In the genomic region with DNA sequence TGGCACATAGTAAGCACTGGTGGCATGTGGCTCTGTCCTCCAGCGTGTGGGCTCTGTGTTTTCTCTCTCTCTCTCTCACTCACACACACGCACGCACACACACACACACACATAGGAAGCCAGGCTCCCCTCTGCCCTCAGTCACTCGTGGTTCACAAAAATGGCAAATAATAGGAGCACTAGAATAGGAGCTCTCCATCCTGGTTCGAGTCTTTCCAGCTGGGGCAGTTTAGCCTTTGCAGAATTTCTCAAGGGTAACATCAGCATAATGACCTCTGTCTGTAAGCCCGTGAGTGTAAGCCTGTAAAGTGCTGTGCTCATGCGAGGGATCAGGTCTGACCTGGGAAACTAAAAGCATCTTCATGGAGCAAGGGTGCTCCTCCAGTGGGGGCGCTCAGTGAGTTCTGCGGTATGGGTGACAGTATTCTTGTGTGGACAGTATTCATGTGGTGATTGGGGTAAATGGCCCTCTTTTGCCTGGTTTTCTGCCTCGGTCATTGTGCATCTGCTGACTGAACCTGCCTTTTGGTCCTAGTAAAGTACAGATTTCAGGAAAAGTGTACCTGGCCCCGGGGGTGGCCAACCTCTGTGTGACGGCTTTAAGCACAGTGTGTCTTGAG, we compare ENCODE assay signal across 7 cellular contexts. TPM values are rescaled to one million over a fixed set of nuclear protein-coding genes. Genes with fewer than 3 reads are reported as not detected.
DNase-seq lines count a peak whose midpoint lies in the region; ATAC-seq and TF ChIP-seq lines count a peak whose summit lies in the region.

No MANE protein-coding gene starts in this region.

- TF ChIP-seq CTCF in GM12873 (IDR thresholded peaks at IDR 0.05; ENCODE audit: insufficient read depth, low read depth, low read length, missing control alignments) (peak; percentile 21), MCF 10A (IDR thresholded peaks at IDR 0.05; ENCODE audit: unreplicated experiment) (no peak)

- peaks cover 37% of the 10 kb centered on the region for H3K36me3 Mint-ChIP-seq in MCF 10A (ENCODE audit: insufficient read depth, unreplicated experiment)
- peaks cover 34% of the 10 kb centered on the region for H3K36me3 Mint-ChIP-seq in stimulated activated naive CD8-positive, alpha-beta T cell treated with anti-CD3 and anti-CD28 coated beads, Interleukin-15, Interleukin-2, amounts not matched to agents 100 ng/mL and 50 ng/mL, for 24 hours (ENCODE audit: low read depth)

- BruUV-seq in MCF 10A (replicated peaks; lab: Mats Ljungman, UMichigan): TSS peak; percentile 5

- no peak for ATAC-seq in GM18520 (IDR thresholded peaks at IDR 0.05; ENCODE audit: unreplicated experiment)

- DNase-seq in OCI-M1 (lab: John Stamatoyannopoulos, UW) (peak; percentile 38), MCF 10A (ENCODE audit: unreplicated experiment) (peak; percentile 54), ecto neural progenitor cell (ENCODE audit: low spot score) (no peak)

- POLR2A ChIA-PET in MCF 10A (lab: Yijun Ruan, JAX): interaction anchor here (0.6 to 10.2 kb wide), 17 partner anchors 9 to 1537 kb away, joined by 3 to 159 read pairs (median 5); partner anchors contain the start of genes C1orf122, CDCA8, MEAF6 and SNIP1

- intact Hi-C loops in MCF 10A (cut with micrococcal nuclease): loop anchor here (2.0 to 10.0 kb wide), 4 partner anchors 19 to 331 kb away; partner anchors contain the start of genes C1orf122, GNL2 and YRDC

- peak overlapping the region; percentile 86 for H3K27ac Mint-ChIP-seq in MCF 10A (ENCODE audit: low read depth, unreplicated experiment)
- H3K27ac Mint-ChIP-seq in stimulated activated naive CD8-positive, alpha-beta T cell treated with anti-CD3 and anti-CD28 coated beads, Interleukin-15, Interleukin-2, amounts not matched to agents 100 ng/mL and 50 ng/mL, for 24 hours: peak overlapping the region; percentile 90

- no peaks in the 10 kb centered on the region for H3K9me3 Mint-ChIP-seq in MCF 10A (ENCODE audit: unreplicated experiment)
- no peaks in the 10 kb centered on the region for H3K9me3 Mint-ChIP-seq in stimulated activated naive CD8-positive, alpha-beta T cell treated with anti-CD3 and anti-CD28 coated beads, Interleukin-15, Interleukin-2, amounts not matched to agents 100 ng/mL and 50 ng/mL, for 24 hours

- H3K27me3 Mint-ChIP-seq in MCF 10A (ENCODE audit: insufficient read depth, unreplicated experiment): no peaks in the 10 kb centered on the region
- no peaks in the 10 kb centered on the region for H3K27me3 Mint-ChIP-seq in stimulated activated naive CD8-positive, alpha-beta T cell treated with anti-CD3 and anti-CD28 coated beads, Interleukin-15, Interleukin-2, amounts not matched to agents 100 ng/mL and 50 ng/mL, for 24 hours

- H3K4me1 Mint-ChIP-seq in MCF 10A (ENCODE audit: insufficient read depth, unreplicated experiment): peaks cover 45% of the 10 kb centered on the region
- peaks cover 44% of the 10 kb centered on the region for H3K4me1 Mint-ChIP-seq in stimulated activated naive CD8-positive, alpha-beta T cell treated with anti-CD3 and anti-CD28 coated beads, Interleukin-15, Interleukin-2, amounts not matched to agents 100 ng/mL and 50 ng/mL, for 24 hours (ENCODE audit: low read depth)

- peak overlapping the region; percentile 81 for H3K27ac ChIP-seq in layer of hippocampus (ENCODE audit: low read depth, low read length)

- CTCF ChIA-PET in MCF 10A (lab: Yijun Ruan, JAX): interaction anchor here (0.7 to 10.4 kb wide), 4 partner anchors 15 to 40 kb away, joined by 3 to 144 read pairs (median 40); no protein-coding TSS in a partner anchor

- peak overlapping the region; percentile 89 for H3K4me3 Mint-ChIP-seq in MCF 10A (ENCODE audit: unreplicated experiment)
- peak overlapping the region; percentile 85 for H3K4me3 Mint-ChIP-seq in stimulated activated naive CD8-positive, alpha-beta T cell treated with anti-CD3 and anti-CD28 coated beads, Interleukin-15, Interleukin-2, amounts not matched to agents 100 ng/mL and 50 ng/mL, for 24 hours

- no peaks in the 10 kb centered on the region for H3K27me3 ChIP-seq in layer of hippocampus (ENCODE audit: control insufficient read depth, insufficient read depth, low read length)

RNA-seq across cellular contexts. Expression of gene ZC3H12A, which starts 0.8 kb away (rescaled TPM):
- total RNA-seq in MCF 10A (2022): 37.2 and 51.4 TPM in 2 replicates

RNA-seq across cellular contexts. Expression of gene MEAF6, which starts 41.0 kb away (rescaled TPM):
- total RNA-seq in MCF 10A (2022): 71.3 and 72.0 TPM in 2 replicates
